In genomic region chr9:116151966-116152381, GRCh38 we compare ENCODE assay signal across 14 cellular contexts. TPM values are rescaled to one million over a fixed set of nuclear protein-coding genes. Genes with fewer than 3 reads are reported as not detected.
DNase-seq lines count a peak whose midpoint lies in the region; ATAC-seq, FAIRE-seq and TF ChIP-seq lines count a peak whose summit lies in the region.
"Had no signal": no experiment of that assay in that cellular context is flagged by ENCODE, and none has a peak within 500 bp of the region (broad histone marks: within the 10 kb centered on the region; RNA-seq: fewer than 3 reads in every experiment).

No MANE protein-coding gene starts in this region.

- H3K27ac ChIP-seq in A549 (peak overlapping the region; percentile 99 to 100), brain microvascular endothelial cell (peak overlapping the region; percentile 97)

- peak overlapping the region; percentile 89 for H3K4me2 ChIP-seq in A549

- peaks cover 2% of the 10 kb centered on the region for H3K36me3 Mint-ChIP-seq in activated CD4-positive, alpha-beta T cell treated with anti-CD3 and anti-CD28 coated beads, Interleukin-2, amount 10 ng/mL, durations not matched to agents 24 days and 14 days (ENCODE audit: low read depth)
- H3K36me3 Mint-ChIP-seq: activated naive CD8-positive, alpha-beta T cell had no signal

- H3K4me3 Mint-ChIP-seq in activated CD4-positive, alpha-beta T cell treated with anti-CD3 and anti-CD28 coated beads, Interleukin-2, amount 10 ng/mL, durations not matched to agents 24 days and 14 days = no peak overlapping the region
- H3K4me3 Mint-ChIP-seq: activated naive CD8-positive, alpha-beta T cell had no signal

- H3K9me3 ChIP-seq in A549 = 0 out of 3 replicates have a peak, but pooled peaks cover under 1% of the 10 kb centered on the region

- intact Hi-C loops in activated CD4-positive, alpha-beta T cell treated with anti-CD3 and anti-CD28 coated beads, Interleukin-2, amount 10 ng/mL, durations not matched to agents 24 days and 14 days (cut with micrococcal nuclease) = loop anchor here (10.0 kb wide), 2 partner anchors 423 to 513 kb away; no protein-coding TSS in a partner anchor

- peak in 1 of 2 experiments; percentile 14; a peak in 2 of 5 replicates for TF ChIP-seq RAD21 in A549 (conservative IDR thresholded peaks at IDR 0.05 in 1 of 2, IDR thresholded peaks at IDR 0.05 in 1 of 2)

- no peak overlapping the region for H3K27ac Mint-ChIP-seq in activated CD4-positive, alpha-beta T cell treated with anti-CD3 and anti-CD28 coated beads, Interleukin-2, amount 10 ng/mL, durations not matched to agents 24 days and 14 days
- H3K27ac Mint-ChIP-seq: activated naive CD8-positive, alpha-beta T cell had no signal

- peak; percentile 99 for FAIRE-seq in A549 (lab: Jason Lieb, UNC)

- H3K27me3 Mint-ChIP-seq in activated CD4-positive, alpha-beta T cell treated with anti-CD3 and anti-CD28 coated beads, Interleukin-2, amount 10 ng/mL, durations not matched to agents 24 days and 14 days = peaks cover 60% of the 10 kb centered on the region

- peaks cover 10% of the 10 kb centered on the region for H3K36me3 ChIP-seq in brain microvascular endothelial cell (replicated peaks)

- peak; percentile 63 to 93 for DNase-seq in A549 (ENCODE audit: low read depth in 1 of 2, low spot score in 1 of 2)
- peak; percentile 85 for DNase-seq in HT1080 (ENCODE audit: low read depth)
- DNase-seq in brain microvascular endothelial cell = peak; percentile 86
- DNase-seq in kidney glomerular epithelial cell (lab: John Stamatoyannopoulos, UW) = peak; percentile 65
- no peak for DNase-seq in activated CD4-positive, alpha-beta T cell treated with anti-CD3 and anti-CD28 coated beads, Interleukin-2, amount 10 ng/mL, durations not matched to agents 24 days and 14 days
- no peak for DNase-seq in NCI-H526 treated with DMSO at 0.1 percent for 48 hours (lab: John Stamatoyannopoulos, UW)
- DNase-seq: activated CD8-positive, alpha-beta memory T cell treated with anti-CD3 and anti-CD28 coated beads for 24 hours; mesendoderm; NCI-H187; substantia nigra; T-helper 2 cell had no signal

- no peak for TF ChIP-seq CTCF in A549 (IDR thresholded peaks at IDR 0.05)
- TF ChIP-seq CTCF in brain microvascular endothelial cell (IDR thresholded peaks at IDR 0.05; ENCODE audit: low read depth, low read length, missing control alignments) = no peak

- no peak overlapping the region for H3K4me3 ChIP-seq in A549
- no peak overlapping the region for H3K4me3 ChIP-seq in brain microvascular endothelial cell (ENCODE audit: low read depth, low read length)

- WGBS in A549 (ENCODE audit: missing lambda C conversion rate) = 0% methylated on average over 6 of the region's 6 CpGs

- ATAC-seq in A549 (peak; percentile 48 to 58; a peak in 4 of 6 replicates), HG03135 (IDR thresholded peaks at IDR 0.05; ENCODE audit: unreplicated experiment) (no peak), GM18907 (IDR thresholded peaks at IDR 0.05; ENCODE audit: unreplicated experiment) (no peak)

- peaks cover 7% of the 10 kb centered on the region for H3K4me1 Mint-ChIP-seq in activated CD4-positive, alpha-beta T cell treated with anti-CD3 and anti-CD28 coated beads, Interleukin-2, amount 10 ng/mL, durations not matched to agents 24 days and 14 days

- in situ Hi-C loops in brain microvascular endothelial cell (cut with HindIII; ENCODE audit: low pct_ligation_motif_present, low sequenced_read_pairs) = no loop called here

- no peaks in the 10 kb centered on the region for H3K27me3 ChIP-seq in brain microvascular endothelial cell (replicated peaks)

- peaks cover 52% of the 10 kb centered on the region for H3K4me1 ChIP-seq in A549

- no peaks in the 10 kb centered on the region for H3K9me3 Mint-ChIP-seq in activated CD4-positive, alpha-beta T cell treated with anti-CD3 and anti-CD28 coated beads, Interleukin-2, amount 10 ng/mL, durations not matched to agents 24 days and 14 days

- TF ChIP-seq POLR2A in A549 (IDR thresholded peaks at IDR 0.05; ENCODE audit: low read length) = no peak

- POLR2A ChIA-PET in A549 (lab: Yijun Ruan, JAX) = interaction anchor here (0.7 to 9.6 kb wide), 24 partner anchors 9 to 561 kb away, joined by 3 to 361 read pairs (median 9); no protein-coding TSS in a partner anchor

- CTCF ChIA-PET in A549 (lab: Yijun Ruan, JAX) = interaction anchor here (0.6 to 7.2 kb wide), 26 partner anchors 10 to 560 kb away, joined by 3 to 58 read pairs (median 4); no protein-coding TSS in a partner anchor

- TF ChIP-seq EP300 in A549 (IDR thresholded peaks at IDR 0.05) = peak; percentile 85 to 90; a peak in 3 of 5 replicates

TF ChIP-seq in A549, 52 proteins besides CTCF, POLR2A, EP300 and RAD21:
- TF ChIP-seq FOSL2 (IDR thresholded peaks at IDR 0.05) (peak; percentile 87), FOSL2 (CRISPR knock-in tag; IDR thresholded peaks at IDR 0.05) (peak; percentile 97), CEBPB (IDR thresholded peaks at IDR 0.05) (peak; percentile 68 to 84; a peak in 3 of 4 replicates), HOXB5 (CRISPR knock-in tag; IDR thresholded peaks at IDR 0.05) (peak; percentile 67; the same call in 1 of the 2 replicates), CBX2 (IDR thresholded peaks at IDR 0.05; ENCODE audit: borderline replicate concordance, low read depth) (no peak), ZSCAN20 (CRISPR knock-in tag; IDR thresholded peaks at IDR 0.05) (no peak), MAZ (IDR thresholded peaks at IDR 0.05; ENCODE audit: borderline replicate concordance, low read depth, low read length) (no peak), HOXA7 (CRISPR knock-in tag; IDR thresholded peaks at IDR 0.05) (0 out of 2 replicates have a peak, but pooled peaks have one; percentile 16), GATA3 (IDR thresholded peaks at IDR 0.05; ENCODE audit: borderline replicate concordance) (peak; percentile 98), JUN (IDR thresholded peaks at IDR 0.05) (peak; percentile 84 to 90; a peak in 3 of 5 replicates), JUNB (IDR thresholded peaks at IDR 0.05) (peak; percentile 86), HOXB13 (CRISPR knock-in tag; IDR thresholded peaks at IDR 0.05; ENCODE audit: low read depth) (peak; percentile 57; the same call in 1 of the 2 replicates)
- TF ChIP-seq, protein P1, sequence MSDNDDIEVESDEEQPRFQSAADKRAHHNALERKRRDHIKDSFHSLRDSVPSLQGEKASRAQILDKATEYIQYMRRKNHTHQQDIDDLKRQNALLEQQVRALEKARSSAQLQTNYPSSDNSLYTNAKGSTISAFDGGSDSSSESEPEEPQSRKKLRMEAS (IDR thresholded peaks at IDR 0.05) = peak; percentile 82
- TF ChIP-seq, protein P2, sequence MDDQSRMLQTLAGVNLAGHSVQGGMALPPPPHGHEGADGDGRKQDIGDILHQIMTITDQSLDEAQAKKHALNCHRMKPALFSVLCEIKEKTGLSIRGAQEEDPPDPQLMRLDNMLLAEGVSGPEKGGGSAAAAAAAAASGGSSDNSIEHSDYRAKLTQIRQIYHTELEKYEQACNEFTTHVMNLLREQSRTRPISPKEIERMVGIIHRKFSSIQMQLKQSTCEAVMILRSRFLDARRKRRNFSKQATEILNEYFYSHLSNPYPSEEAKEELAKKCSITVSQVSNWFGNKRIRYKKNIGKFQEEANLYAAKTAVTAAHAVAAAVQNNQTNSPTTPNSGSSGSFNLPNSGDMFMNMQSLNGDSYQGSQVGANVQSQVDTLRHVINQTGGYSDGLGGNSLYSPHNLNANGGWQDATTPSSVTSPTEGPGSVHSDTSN (IDR thresholded peaks at IDR 0.05) = peak; percentile 23; the same call in 1 of the 2 replicates
- TF ChIP-seq, protein P3, sequence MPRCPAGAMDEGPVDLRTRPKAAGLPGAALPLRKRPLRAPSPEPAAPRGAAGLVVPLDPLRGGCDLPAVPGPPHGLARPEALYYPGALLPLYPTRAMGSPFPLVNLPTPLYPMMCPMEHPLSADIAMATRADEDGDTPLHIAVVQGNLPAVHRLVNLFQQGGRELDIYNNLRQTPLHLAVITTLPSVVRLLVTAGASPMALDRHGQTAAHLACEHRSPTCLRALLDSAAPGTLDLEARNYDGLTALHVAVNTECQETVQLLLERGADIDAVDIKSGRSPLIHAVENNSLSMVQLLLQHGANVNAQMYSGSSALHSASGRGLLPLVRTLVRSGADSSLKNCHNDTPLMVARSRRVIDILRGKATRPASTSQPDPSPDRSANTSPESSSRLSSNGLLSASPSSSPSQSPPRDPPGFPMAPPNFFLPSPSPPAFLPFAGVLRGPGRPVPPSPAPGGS (IDR thresholded peaks at IDR 0.05) = 0 out of 3 replicates have a peak, but pooled peaks have one; percentile 68
- TF ChIP-seq, protein P4, sequence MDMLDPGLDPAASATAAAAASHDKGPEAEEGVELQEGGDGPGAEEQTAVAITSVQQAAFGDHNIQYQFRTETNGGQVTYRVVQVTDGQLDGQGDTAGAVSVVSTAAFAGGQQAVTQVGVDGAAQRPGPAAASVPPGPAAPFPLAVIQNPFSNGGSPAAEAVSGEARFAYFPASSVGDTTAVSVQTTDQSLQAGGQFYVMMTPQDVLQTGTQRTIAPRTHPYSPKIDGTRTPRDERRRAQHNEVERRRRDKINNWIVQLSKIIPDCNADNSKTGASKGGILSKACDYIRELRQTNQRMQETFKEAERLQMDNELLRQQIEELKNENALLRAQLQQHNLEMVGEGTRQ (IDR thresholded peaks at IDR 0.05) = no peak

RNA-seq across cellular contexts. Expression of gene PAPPA, which starts 1.6 kb away (rescaled TPM):
- polyA plus RNA-seq in A549 (2011; rRNA removed) (127 and 156 TPM in 2 replicates), A549 (2017; fragmentation: RNase III; extraction: RNeasy Plus Mini Kit Qiagen cat#74134 plus additional on column Dnase treatment) (36.8 to 41.2 TPM (median 40.0 TPM) in 3 replicates)
- 14.1 and 18.3 TPM in 2 replicates for polyA plus RNA-seq in A549 (2012; cell fraction: cytosol; rRNA removed)
- 35.2 and 39.7 TPM in 2 replicates for polyA plus RNA-seq in A549 (2012; cell fraction: nucleus; rRNA removed)
- polyA minus RNA-seq in A549 (2011; rRNA and poly(A)+ RNA removed) = 379 and 415 TPM in 2 replicates
- 3.7 and 5.4 TPM in 2 replicates for total RNA-seq in HT1080 (2014; rRNA removed; shearing (Covaris generic))
- polyA plus RNA-seq in HT1080 (2015; cell fraction: cytosol; rRNA removed) = 11.7 and 16.3 TPM in 2 replicates
- 77.5 and 85.0 TPM in 2 replicates for polyA plus RNA-seq in HT1080 (2015; cell fraction: nucleus; rRNA removed)
- not detected in 2 replicates for total RNA-seq in activated CD4-positive, alpha-beta T cell treated with anti-CD3 and anti-CD28 coated beads, Interleukin-2, amount 10 ng/mL, durations not matched to agents 24 days and 14 days

Comparison
In these comparisons a context has a peak if more than half of its experiments do, and no peak if none do; other contexts are left out.
1. ATAC-seq: peak in A549 (2 of 2); none in HG03135 (single experiment) and GM18907 (single experiment).
2. DNase-seq: peak in A549 (2 of 2), HT1080 (single experiment), brain microvascular endothelial cell (single experiment) and kidney glomerular epithelial cell (single experiment); none in activated CD4-positive, alpha-beta T cell treated with anti-CD3 and anti-CD28 coated beads, Interleukin-2, amount 10 ng/mL, durations not matched to agents 24 days and 14 days (single experiment) and NCI-H526 treated with DMSO at 0.1 percent for 48 hours (single experiment).